13 cellular contexts compared by ENCODE assay signal in the genomic region with DNA sequence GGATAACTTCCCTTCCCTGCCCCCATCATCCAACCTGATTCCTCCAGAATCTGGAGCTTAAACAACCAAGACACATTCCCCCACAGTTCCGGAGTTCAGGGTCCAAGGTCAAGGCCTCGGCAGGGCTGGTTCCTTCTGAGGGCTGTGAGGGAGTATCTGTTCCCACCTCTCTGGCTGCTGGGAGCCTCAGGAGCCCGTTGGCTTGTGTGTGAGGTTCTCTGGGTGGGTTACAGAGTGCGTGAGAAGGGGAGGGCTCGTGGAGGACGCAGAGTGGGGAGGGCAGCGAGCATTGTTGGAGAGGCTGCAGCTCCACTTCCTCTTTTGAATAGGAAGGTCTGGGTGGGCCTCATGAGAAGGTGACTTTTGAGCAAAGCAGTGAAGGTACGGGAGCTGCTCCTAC. TPM values are rescaled to one million over a fixed set of nuclear protein-coding genes. Genes with fewer than 3 reads are reported as not detected.
DNase-seq lines count a peak whose midpoint lies in the region; ATAC-seq and TF ChIP-seq lines count a peak whose summit lies in the region.
"Had no signal": no experiment of that assay in that cellular context is flagged by ENCODE, and none has a peak within 500 bp of the region (broad histone marks: within the 10 kb centered on the region; RNA-seq: fewer than 3 reads in every experiment).

No MANE protein-coding gene starts in this region.

- H3K27ac ChIP-seq in OCI-LY1 (ENCODE audit: low read depth, low read length, poor library complexity, severe bottlenecking) (peak overlapping the region; percentile 54), heart right ventricle (peak overlapping the region in 6 of 10 donors; percentile 12 to 60 (median 42))
- H3K27ac ChIP-seq: neural progenitor cell, VCaP had no signal

- no peaks in the 10 kb centered on the region for H3K9me2 ChIP-seq in OCI-LY1 (ENCODE audit: low read depth, low read length)

- ATAC-seq in activated CD8-positive, alpha-beta T cell treated with anti-CD3 and anti-CD28 coated beads, Interleukin-2, amount 10 ng/mL, durations not matched to agents 7 days and 5 days = no peak
- ATAC-seq in activated CD8-positive, alpha-beta T cell treated with anti-CD3 and anti-CD28 coated beads for 36 hours = no peak
- ATAC-seq in heart right ventricle (peak in 4 of 8 donors; percentile 24 to 36 (median 29)), GM21825 (IDR thresholded peaks at IDR 0.05; ENCODE audit: unreplicated experiment) (no peak)
- peak; percentile 89 to 94 for ATAC-seq in stimulated activated naive B cell treated with anti-CD40 and anti-IgM and Interleukin-4, amounts not matched to agents 10 μg/mL and 1 μg/mL and 100 μg/mL, for 72 hours (replicated peaks)
- ATAC-seq: activated T-cell treated with anti-CD3 and anti-CD28 coated beads, Interleukin-2, amount 50 U/mL, for 4 hours had no signal

- H3K4me3 ChIP-seq in OCI-LY1 (ENCODE audit: low read depth, low read length, poor library complexity, severe bottlenecking) = no peak overlapping the region
- H3K4me3 ChIP-seq in heart right ventricle = no peak overlapping the region
- H3K4me3 ChIP-seq in foreskin fibroblast (ENCODE audit: low read depth in 1 of 2, low read length in 2 of 2) = no peak overlapping the region
- H3K4me3 ChIP-seq: neural progenitor cell, Peyer's patch had no signal

- peak overlapping the region; percentile 41 for H3K4me2 ChIP-seq in OCI-LY1 (ENCODE audit: low read length)
- H3K4me2 ChIP-seq: neural progenitor cell had no signal

- peaks cover 11% of the 10 kb centered on the region for H3K36me3 ChIP-seq in OCI-LY1 (ENCODE audit: insufficient read depth, low read length)
- H3K36me3 ChIP-seq in heart right ventricle = peaks cover 0 to 13% (median 0%) of the 10 kb centered on the region in 9 donors
- H3K36me3 ChIP-seq: neural progenitor cell, Peyer's patch had no signal

- 45 to 54% methylated on average over 8 of the region's 8 CpGs for WGBS in heart right ventricle, 2 donors

- H3K9me3 ChIP-seq in OCI-LY1 (ENCODE audit: low read length) = no peaks in the 10 kb centered on the region
- H3K9me3 ChIP-seq in heart right ventricle = no peaks in the 10 kb centered on the region
- H3K9me3 ChIP-seq: Peyer's patch had no signal

- no peaks in the 10 kb centered on the region for H3K9me3 Mint-ChIP-seq in activated CD8-positive, alpha-beta T cell treated with anti-CD3 and anti-CD28 coated beads, Interleukin-2, amount 10 ng/mL, durations not matched to agents 7 days and 5 days (ENCODE audit: insufficient read depth)
- H3K9me3 Mint-ChIP-seq in activated CD8-positive, alpha-beta T cell treated with anti-CD3 and anti-CD28 coated beads for 36 hours = no peaks in the 10 kb centered on the region
- H3K9me3 Mint-ChIP-seq in stimulated activated naive B cell treated with anti-CD40 and anti-IgM and Interleukin-4, amounts not matched to agents 10 μg/mL and 1 μg/mL and 100 μg/mL, for 72 hours = no peaks in the 10 kb centered on the region
- H3K9me3 Mint-ChIP-seq: activated T-cell treated with anti-CD3 and anti-CD28 coated beads, Interleukin-2, amount 50 U/mL, for 4 hours; neural progenitor cell had no signal

- peak overlapping the region; percentile 44; the same call in 1 of the 2 replicates for H3K9ac ChIP-seq in OCI-LY1 (ENCODE audit: low read length)
- H3K9ac ChIP-seq: neural progenitor cell had no signal

- no peak overlapping the region for H2AFZ ChIP-seq in OCI-LY1 (ENCODE audit: low read length)
- H2AFZ ChIP-seq: neural progenitor cell had no signal

- H3K27me3 ChIP-seq in OCI-LY1 (ENCODE audit: insufficient read depth, low read length) (no peaks in the 10 kb centered on the region), heart right ventricle (no peaks in the 10 kb centered on the region)
- H3K27me3 ChIP-seq: neural progenitor cell, Peyer's patch had no signal

- peaks cover 11% of the 10 kb centered on the region for H3K4me1 Mint-ChIP-seq in activated CD8-positive, alpha-beta T cell treated with anti-CD3 and anti-CD28 coated beads, Interleukin-2, amount 10 ng/mL, durations not matched to agents 7 days and 5 days (ENCODE audit: low read depth)
- H3K4me1 Mint-ChIP-seq in activated CD8-positive, alpha-beta T cell treated with anti-CD3 and anti-CD28 coated beads for 36 hours (ENCODE audit: low read depth) = peaks cover 11% of the 10 kb centered on the region
- peaks cover 18 to 36% of the 10 kb centered on the region in 2 donors for H3K4me1 Mint-ChIP-seq in stimulated activated naive B cell treated with anti-CD40 and anti-IgM and Interleukin-4, amounts not matched to agents 10 μg/mL and 1 μg/mL and 100 μg/mL, for 72 hours

- peaks cover 6% of the 10 kb centered on the region for H3K36me3 Mint-ChIP-seq in activated CD8-positive, alpha-beta T cell treated with anti-CD3 and anti-CD28 coated beads, Interleukin-2, amount 10 ng/mL, durations not matched to agents 7 days and 5 days (ENCODE audit: low read depth)
- peaks cover 4% of the 10 kb centered on the region for H3K36me3 Mint-ChIP-seq in activated CD8-positive, alpha-beta T cell treated with anti-CD3 and anti-CD28 coated beads for 36 hours (ENCODE audit: low read depth)
- H3K36me3 Mint-ChIP-seq in stimulated activated naive B cell treated with anti-CD40 and anti-IgM and Interleukin-4, amounts not matched to agents 10 μg/mL and 1 μg/mL and 100 μg/mL, for 72 hours = peaks cover 6 to 11% of the 10 kb centered on the region in 2 donors

- TF ChIP-seq CTCF in activated CD8-positive, alpha-beta T cell treated with anti-CD3 and anti-CD28 coated beads for 36 hours (IDR thresholded peaks at IDR 0.05) = no peak
- TF ChIP-seq CTCF in OCI-LY1 (IDR thresholded peaks at IDR 0.05; ENCODE audit: low read length) (no peak), heart right ventricle (IDR thresholded peaks at IDR 0.05) (no peak), foreskin fibroblast (IDR thresholded peaks at IDR 0.05; ENCODE audit: low read depth, low read length) (no peak)

- CTCF ChIA-PET in activated CD8-positive, alpha-beta T cell treated with anti-CD3 and anti-CD28 coated beads, Interleukin-2, amount 10 ng/mL, durations not matched to agents 7 days and 5 days (lab: Charles Lee) = interaction anchor here (1.2 to 2.3 kb wide), 2 partner anchors 19 to 52 kb away, joined by 4 to 8 read pairs; no protein-coding TSS in a partner anchor
- CTCF ChIA-PET in activated CD8-positive, alpha-beta T cell treated with anti-CD3 and anti-CD28 coated beads for 36 hours (lab: Charles Lee) = interaction anchor here (1.5 kb wide), 1 partner anchor 47 kb away, joined by 5 read pairs; no protein-coding TSS in a partner anchor

- H3K4me1 ChIP-seq in OCI-LY1 (ENCODE audit: insufficient read depth, low read length, severe bottlenecking) (peaks cover 27% of the 10 kb centered on the region), heart right ventricle (peaks cover 0 to 23% (median 12%) of the 10 kb centered on the region in 9 donors)
- H3K4me1 ChIP-seq: neural progenitor cell, Peyer's patch had no signal

- intact Hi-C loops in activated CD8-positive, alpha-beta T cell treated with anti-CD3 and anti-CD28 coated beads for 36 hours (cut with micrococcal nuclease) = no loop called here
- intact Hi-C loops in heart right ventricle (cut with DNase I) = no loop called here

- H3K79me2 ChIP-seq in OCI-LY1 (ENCODE audit: insufficient read depth, low read length) = no peaks in the 10 kb centered on the region

- no peaks in the 10 kb centered on the region for H3F3A ChIP-seq in OCI-LY1 (ENCODE audit: insufficient read depth, low read length)

- peak overlapping the region; percentile 35 for H3K27ac Mint-ChIP-seq in activated CD8-positive, alpha-beta T cell treated with anti-CD3 and anti-CD28 coated beads, Interleukin-2, amount 10 ng/mL, durations not matched to agents 7 days and 5 days
- H3K27ac Mint-ChIP-seq in activated CD8-positive, alpha-beta T cell treated with anti-CD3 and anti-CD28 coated beads for 36 hours = no peak overlapping the region
- H3K27ac Mint-ChIP-seq in stimulated activated naive B cell treated with anti-CD40 and anti-IgM and Interleukin-4, amounts not matched to agents 10 μg/mL and 1 μg/mL and 100 μg/mL, for 72 hours = peak overlapping the region; percentile 85
- H3K27ac Mint-ChIP-seq: neural progenitor cell had no signal

- DNase-seq in activated CD8-positive, alpha-beta T cell treated with anti-CD3 and anti-CD28 coated beads, Interleukin-2, amount 10 ng/mL, durations not matched to agents 7 days and 5 days = no peak
- DNase-seq in activated CD8-positive, alpha-beta T cell treated with anti-CD3 and anti-CD28 coated beads for 36 hours = no peak
- DNase-seq in heart right ventricle (no peak), DMS 273 treated with DMSO at 0.1 percent for 48 hours (lab: John Stamatoyannopoulos, UW) (no peak), foreskin fibroblast (no peak)
- peak; percentile 41 for DNase-seq in stimulated activated naive B cell treated with anti-CD40 and anti-IgM and Interleukin-4, amounts not matched to agents 10 μg/mL and 1 μg/mL and 100 μg/mL, for 72 hours
- DNase-seq: activated T-cell treated with anti-CD3 and anti-CD28 coated beads, Interleukin-2, amount 50 U/mL, for 4 hours; caudate nucleus had no signal

- H3K4me3 Mint-ChIP-seq in activated CD8-positive, alpha-beta T cell treated with anti-CD3 and anti-CD28 coated beads, Interleukin-2, amount 10 ng/mL, durations not matched to agents 7 days and 5 days = no peak overlapping the region
- no peak overlapping the region for H3K4me3 Mint-ChIP-seq in activated CD8-positive, alpha-beta T cell treated with anti-CD3 and anti-CD28 coated beads for 36 hours
- peak overlapping the region; percentile 14 to 26 for H3K4me3 Mint-ChIP-seq in stimulated activated naive B cell treated with anti-CD40 and anti-IgM and Interleukin-4, amounts not matched to agents 10 μg/mL and 1 μg/mL and 100 μg/mL, for 72 hours
- H3K4me3 Mint-ChIP-seq: activated T-cell treated with anti-CD3 and anti-CD28 coated beads, Interleukin-2, amount 50 U/mL, for 4 hours; neural progenitor cell had no signal

- POLR2A ChIA-PET in activated CD8-positive, alpha-beta T cell treated with anti-CD3 and anti-CD28 coated beads, Interleukin-2, amount 10 ng/mL, durations not matched to agents 7 days and 5 days (lab: Charles Lee) = interaction anchor here (2.0 kb wide), 1 partner anchor 52 kb away, joined by 5 read pairs; a partner anchor contains a TSS
- POLR2A ChIA-PET in activated CD8-positive, alpha-beta T cell treated with anti-CD3 and anti-CD28 coated beads for 36 hours (lab: Charles Lee) = interaction anchor here (1.3 to 2.0 kb wide), 3 partner anchors 7 to 9 kb away, joined by 4 to 9 read pairs (median 8); a partner anchor contains a TSS

- H4K20me1 ChIP-seq in OCI-LY1 (ENCODE audit: insufficient read depth, low read length) = no peaks in the 10 kb centered on the region

- no peaks in the 10 kb centered on the region for H3K27me3 Mint-ChIP-seq in activated CD8-positive, alpha-beta T cell treated with anti-CD3 and anti-CD28 coated beads, Interleukin-2, amount 10 ng/mL, durations not matched to agents 7 days and 5 days (ENCODE audit: low read depth)
- H3K27me3 Mint-ChIP-seq in activated CD8-positive, alpha-beta T cell treated with anti-CD3 and anti-CD28 coated beads for 36 hours = no peaks in the 10 kb centered on the region
- no peaks in the 10 kb centered on the region for H3K27me3 Mint-ChIP-seq in stimulated activated naive B cell treated with anti-CD40 and anti-IgM and Interleukin-4, amounts not matched to agents 10 μg/mL and 1 μg/mL and 100 μg/mL, for 72 hours

RNA-seq across cellular contexts. Expression of a gene that starts 8.5 kb away (rescaled TPM):
- 1 to 10 TPM; 2.3 to 2.4 TPM for total RNA-seq in activated CD8-positive, alpha-beta T cell treated with anti-CD3 and anti-CD28 coated beads, Interleukin-2, amount 10 ng/mL, durations not matched to agents 7 days and 5 days
- 1 to 10 TPM; 1.1 to 1.4 TPM for total RNA-seq in activated CD8-positive, alpha-beta T cell treated with anti-CD3 and anti-CD28 coated beads for 36 hours
- 1 to 10 TPM; 1.7 to 6.1 (median 3.5) TPM for total RNA-seq in heart right ventricle
- 1 to 10 TPM; 1.4 to 4.7 TPM for polyA plus RNA-seq in heart right ventricle

RNA-seq across cellular contexts. Expression of a gene that starts 42.7 kb away (rescaled TPM):
- total RNA-seq in activated CD8-positive, alpha-beta T cell treated with anti-CD3 and anti-CD28 coated beads, Interleukin-2, amount 10 ng/mL, durations not matched to agents 7 days and 5 days = 10 to 100 TPM; 85.9 to 90.1 TPM
- total RNA-seq in activated CD8-positive, alpha-beta T cell treated with anti-CD3 and anti-CD28 coated beads for 36 hours = 100 to 1,000 TPM; 120 to 126 TPM
- total RNA-seq in heart right ventricle = 10 to 100 TPM; 20.8 to 35.2 (median 26.1) TPM
- 10 to 100 TPM; 21.9 to 28.3 TPM for polyA plus RNA-seq in heart right ventricle

RNA-seq across cellular contexts. Expression of a gene that starts 52.4 kb away (rescaled TPM):
- 10 to 100 TPM; 77.2 to 80.6 TPM for total RNA-seq in activated CD8-positive, alpha-beta T cell treated with anti-CD3 and anti-CD28 coated beads, Interleukin-2, amount 10 ng/mL, durations not matched to agents 7 days and 5 days
- 10 to 100 TPM; 70.2 to 71.1 TPM for total RNA-seq in activated CD8-positive, alpha-beta T cell treated with anti-CD3 and anti-CD28 coated beads for 36 hours
- 10 to 100 TPM; 27.2 to 42.6 (median 33.6) TPM for total RNA-seq in heart right ventricle
- polyA plus RNA-seq in heart right ventricle = 10 to 100 TPM; 11.9 to 32.6 TPM

Comparison
In these comparisons a context has a peak if more than half of its experiments do, and no peak if none do; other contexts are left out.
1. ATAC-seq: peak in stimulated activated naive B cell treated with anti-CD40 and anti-IgM and Interleukin-4, amounts not matched to agents 10 μg/mL and 1 μg/mL and 100 μg/mL, for 72 hours (2 of 2); none in activated CD8-positive, alpha-beta T cell treated with anti-CD3 and anti-CD28 coated beads, Interleukin-2, amount 10 ng/mL, durations not matched to agents 7 days and 5 days (single experiment), activated CD8-positive, alpha-beta T cell treated with anti-CD3 and anti-CD28 coated beads for 36 hours (single experiment) and GM21825 (single experiment).
2. H3K4me3 Mint-ChIP-seq: peak in stimulated activated naive B cell treated with anti-CD40 and anti-IgM and Interleukin-4, amounts not matched to agents 10 μg/mL and 1 μg/mL and 100 μg/mL, for 72 hours (2 of 2); none in activated CD8-positive, alpha-beta T cell treated with anti-CD3 and anti-CD28 coated beads, Interleukin-2, amount 10 ng/mL, durations not matched to agents 7 days and 5 days (single experiment) and activated CD8-positive, alpha-beta T cell treated with anti-CD3 and anti-CD28 coated beads for 36 hours (single experiment).